In the genomic region with DNA sequence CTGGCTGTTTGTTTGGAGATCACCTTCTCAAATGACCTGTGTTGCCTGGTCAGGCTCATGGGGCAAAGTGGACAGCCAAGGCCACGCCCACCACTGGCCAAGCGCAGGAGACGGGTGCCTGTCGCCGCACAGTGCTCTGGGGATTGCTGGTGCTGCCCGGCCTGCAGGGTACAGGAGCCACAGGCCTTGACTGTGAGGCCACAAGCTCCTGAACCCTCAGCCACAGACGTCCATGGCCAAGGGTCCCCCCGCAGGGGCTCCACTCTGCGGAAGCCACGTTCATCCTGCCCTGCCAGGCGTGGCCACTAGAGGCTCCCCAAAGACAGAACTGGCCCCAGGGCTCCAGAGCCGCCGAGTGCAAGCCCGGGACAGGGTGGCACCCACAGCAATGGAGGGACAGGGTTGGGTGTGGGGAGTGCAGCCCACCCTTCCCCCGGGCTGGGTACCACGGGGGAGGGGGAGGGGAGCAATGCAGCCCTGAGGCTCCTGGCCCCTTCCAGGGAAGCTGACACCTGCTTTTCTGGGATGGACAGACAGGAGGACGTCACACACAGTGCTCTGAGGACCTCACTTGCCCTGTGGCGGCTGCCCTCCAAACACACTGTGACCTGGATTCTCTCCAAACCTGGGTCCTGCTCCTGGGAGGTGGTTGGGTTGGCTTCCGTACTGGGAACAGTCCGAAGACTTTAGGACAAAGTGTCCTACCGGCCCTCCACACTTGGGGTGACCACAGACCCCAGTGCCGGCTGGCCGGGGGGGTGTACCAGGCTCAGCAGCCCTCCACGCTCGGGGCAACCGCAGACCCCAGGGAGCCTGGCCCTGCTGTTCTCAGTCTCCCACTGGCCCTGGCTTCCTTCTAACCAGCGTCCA, we compare ENCODE assay signal across 8 cellular contexts. TPM values are rescaled to one million over a fixed set of nuclear protein-coding genes. Genes with fewer than 3 reads are reported as not detected.
DNase-seq lines count a peak whose midpoint lies in the region; ATAC-seq, FAIRE-seq and TF ChIP-seq lines count a peak whose summit lies in the region.

No MANE protein-coding gene starts in this region.

- peak overlapping the region in 1 of 2 donors; percentile 34 for H3K9ac ChIP-seq in kidney (ENCODE audit: low read length in 2 of 2)

- no peak overlapping the region for H3K27ac Mint-ChIP-seq in WTC11

- no peak overlapping the region for H3K4me3 ChIP-seq in kidney (ENCODE audit: low read length in 2 of 2)

- 0 out of 2 replicates have a peak, but pooled peaks cover 5% of the 10 kb centered on the region for H3K4me1 Mint-ChIP-seq in WTC11

- FAIRE-seq in kidney (lab: Jason Lieb, UNC): no peak

- H3K4me1 ChIP-seq in kidney (ENCODE audit: control insufficient read depth in 1 of 2, insufficient read depth in 1 of 2, low read depth in 1 of 2, low read length in 2 of 2): peaks cover 4 to 18% of the 10 kb centered on the region in 2 donors

- ATAC-seq in HG02571 (IDR thresholded peaks at IDR 0.05; ENCODE audit: unreplicated experiment) (peak; percentile 60), WTC11 (peak; percentile 67)

- H3K27ac ChIP-seq in caudate nucleus (ENCODE audit: low read depth, low read length) (peak overlapping the region; percentile 99), kidney (ENCODE audit: low read depth in 2 of 2, low read length in 2 of 2) (no peak overlapping the region)

- DNase-seq in ELR (ENCODE audit: low read depth) (peak; percentile 74), NCI-H2029 (lab: John Stamatoyannopoulos, UW) (peak; percentile 40), WTC11 (ENCODE audit: low spot score) (peak; percentile 84), caudate nucleus (lab: John Stamatoyannopoulos, UW) (peak in 59 of 61 donors; percentile 18 to 85 (median 68)), kidney (peak; percentile 86), GOT3 (lab: John Stamatoyannopoulos, UW) (no peak)
- DNase-seq in stimulated activated CD4-positive, alpha-beta T cell treated with anti-CD3 and anti-CD28 coated beads, Interleukin-1b, Interleukin-23, amount 100 ng/mL, for 24 hours (ENCODE audit: low read depth in 4 of 4, low spot score in 1 of 4): peak in 3 of 4 experiments; percentile 31 to 48 (median 43)

- CTCF ChIA-PET in WTC11 (lab: Charles Lee): interaction anchor here (1.4 to 2.1 kb wide), 2 partner anchors 86 to 91 kb away, joined by 3 to 8 read pairs; no protein-coding TSS in a partner anchor

- TF ChIP-seq CTCF in WTC11 (IDR thresholded peaks at IDR 0.05) (peak; percentile 70), kidney (IDR thresholded peaks at IDR 0.05; ENCODE audit: borderline replicate concordance, extremely low read depth, insufficient read depth) (peak; percentile 83)

- no peaks in the 10 kb centered on the region for H3K9me3 ChIP-seq in kidney (ENCODE audit: control insufficient read depth in 1 of 2, low read length in 2 of 2)

- intact Hi-C loops in kidney (cut with DNase I): no loop called here

- no peak overlapping the region for H3K4me3 Mint-ChIP-seq in WTC11

- H3K27me3 Mint-ChIP-seq in WTC11 (ENCODE audit: low read depth): peaks cover 13% of the 10 kb centered on the region

- H3K36me3 ChIP-seq in kidney (ENCODE audit: control insufficient read depth in 1 of 2, insufficient read depth in 2 of 2, low read length in 2 of 2): no peaks in the 10 kb centered on the region

- POLR2A ChIA-PET in WTC11 (lab: Charles Lee): no interaction called here

- H3K36me3 Mint-ChIP-seq in WTC11: peaks cover 8% of the 10 kb centered on the region

- no peaks in the 10 kb centered on the region for H3K9me3 Mint-ChIP-seq in WTC11

TF ChIP-seq in WTC11, 78 proteins besides CTCF, POLR2A, EP300 and RAD21 (continues in another document):
- TF ChIP-seq, protein P1, sequence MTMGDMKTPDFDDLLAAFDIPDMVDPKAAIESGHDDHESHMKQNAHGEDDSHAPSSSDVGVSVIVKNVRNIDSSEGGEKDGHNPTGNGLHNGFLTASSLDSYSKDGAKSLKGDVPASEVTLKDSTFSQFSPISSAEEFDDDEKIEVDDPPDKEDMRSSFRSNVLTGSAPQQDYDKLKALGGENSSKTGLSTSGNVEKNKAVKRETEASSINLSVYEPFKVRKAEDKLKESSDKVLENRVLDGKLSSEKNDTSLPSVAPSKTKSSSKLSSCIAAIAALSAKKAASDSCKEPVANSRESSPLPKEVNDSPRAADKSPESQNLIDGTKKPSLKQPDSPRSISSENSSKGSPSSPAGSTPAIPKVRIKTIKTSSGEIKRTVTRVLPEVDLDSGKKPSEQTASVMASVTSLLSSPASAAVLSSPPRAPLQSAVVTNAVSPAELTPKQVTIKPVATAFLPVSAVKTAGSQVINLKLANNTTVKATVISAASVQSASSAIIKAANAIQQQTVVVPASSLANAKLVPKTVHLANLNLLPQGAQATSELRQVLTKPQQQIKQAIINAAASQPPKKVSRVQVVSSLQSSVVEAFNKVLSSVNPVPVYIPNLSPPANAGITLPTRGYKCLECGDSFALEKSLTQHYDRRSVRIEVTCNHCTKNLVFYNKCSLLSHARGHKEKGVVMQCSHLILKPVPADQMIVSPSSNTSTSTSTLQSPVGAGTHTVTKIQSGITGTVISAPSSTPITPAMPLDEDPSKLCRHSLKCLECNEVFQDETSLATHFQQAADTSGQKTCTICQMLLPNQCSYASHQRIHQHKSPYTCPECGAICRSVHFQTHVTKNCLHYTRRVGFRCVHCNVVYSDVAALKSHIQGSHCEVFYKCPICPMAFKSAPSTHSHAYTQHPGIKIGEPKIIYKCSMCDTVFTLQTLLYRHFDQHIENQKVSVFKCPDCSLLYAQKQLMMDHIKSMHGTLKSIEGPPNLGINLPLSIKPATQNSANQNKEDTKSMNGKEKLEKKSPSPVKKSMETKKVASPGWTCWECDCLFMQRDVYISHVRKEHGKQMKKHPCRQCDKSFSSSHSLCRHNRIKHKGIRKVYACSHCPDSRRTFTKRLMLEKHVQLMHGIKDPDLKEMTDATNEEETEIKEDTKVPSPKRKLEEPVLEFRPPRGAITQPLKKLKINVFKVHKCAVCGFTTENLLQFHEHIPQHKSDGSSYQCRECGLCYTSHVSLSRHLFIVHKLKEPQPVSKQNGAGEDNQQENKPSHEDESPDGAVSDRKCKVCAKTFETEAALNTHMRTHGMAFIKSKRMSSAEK (CRISPR knock-in tag; IDR thresholded peaks at IDR 0.05; ENCODE audit: borderline replicate concordance): 0 out of 2 replicates have a peak, but pooled peaks have one; percentile 36
- TF ChIP-seq, protein P2, sequence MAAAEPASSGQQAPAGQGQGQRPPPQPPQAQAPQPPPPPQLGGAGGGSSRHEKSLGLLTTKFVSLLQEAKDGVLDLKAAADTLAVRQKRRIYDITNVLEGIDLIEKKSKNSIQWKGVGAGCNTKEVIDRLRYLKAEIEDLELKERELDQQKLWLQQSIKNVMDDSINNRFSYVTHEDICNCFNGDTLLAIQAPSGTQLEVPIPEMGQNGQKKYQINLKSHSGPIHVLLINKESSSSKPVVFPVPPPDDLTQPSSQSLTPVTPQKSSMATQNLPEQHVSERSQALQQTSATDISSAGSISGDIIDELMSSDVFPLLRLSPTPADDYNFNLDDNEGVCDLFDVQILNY (CRISPR knock-in tag; IDR thresholded peaks at IDR 0.05): 0 out of 2 replicates have a peak, but pooled peaks have one; percentile 48
- TF ChIP-seq, protein P3, sequence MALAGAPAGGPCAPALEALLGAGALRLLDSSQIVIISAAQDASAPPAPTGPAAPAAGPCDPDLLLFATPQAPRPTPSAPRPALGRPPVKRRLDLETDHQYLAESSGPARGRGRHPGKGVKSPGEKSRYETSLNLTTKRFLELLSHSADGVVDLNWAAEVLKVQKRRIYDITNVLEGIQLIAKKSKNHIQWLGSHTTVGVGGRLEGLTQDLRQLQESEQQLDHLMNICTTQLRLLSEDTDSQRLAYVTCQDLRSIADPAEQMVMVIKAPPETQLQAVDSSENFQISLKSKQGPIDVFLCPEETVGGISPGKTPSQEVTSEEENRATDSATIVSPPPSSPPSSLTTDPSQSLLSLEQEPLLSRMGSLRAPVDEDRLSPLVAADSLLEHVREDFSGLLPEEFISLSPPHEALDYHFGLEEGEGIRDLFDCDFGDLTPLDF (CRISPR knock-in tag; IDR thresholded peaks at IDR 0.05): no peak
- TF ChIP-seq, protein P4, sequence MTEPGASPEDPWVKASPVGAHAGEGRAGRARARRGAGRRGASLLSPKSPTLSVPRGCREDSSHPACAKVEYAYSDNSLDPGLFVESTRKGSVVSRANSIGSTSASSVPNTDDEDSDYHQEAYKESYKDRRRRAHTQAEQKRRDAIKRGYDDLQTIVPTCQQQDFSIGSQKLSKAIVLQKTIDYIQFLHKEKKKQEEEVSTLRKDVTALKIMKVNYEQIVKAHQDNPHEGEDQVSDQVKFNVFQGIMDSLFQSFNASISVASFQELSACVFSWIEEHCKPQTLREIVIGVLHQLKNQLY (CRISPR knock-in tag; IDR thresholded peaks at IDR 0.05): no peak
- TF ChIP-seq NR3C1 (CRISPR knock-in tag; conservative IDR thresholded peaks at IDR 0.05; ENCODE audit: low read depth) (no peak), GABPB1 (CRISPR knock-in tag; IDR thresholded peaks at IDR 0.05) (peak; percentile 25; the same call in 1 of the 2 replicates), RORB (CRISPR knock-in tag; IDR thresholded peaks at IDR 0.05) (no peak), GTF2I (CRISPR knock-in tag; conservative IDR thresholded peaks at IDR 0.05) (no peak)
- TF ChIP-seq, protein P5, sequence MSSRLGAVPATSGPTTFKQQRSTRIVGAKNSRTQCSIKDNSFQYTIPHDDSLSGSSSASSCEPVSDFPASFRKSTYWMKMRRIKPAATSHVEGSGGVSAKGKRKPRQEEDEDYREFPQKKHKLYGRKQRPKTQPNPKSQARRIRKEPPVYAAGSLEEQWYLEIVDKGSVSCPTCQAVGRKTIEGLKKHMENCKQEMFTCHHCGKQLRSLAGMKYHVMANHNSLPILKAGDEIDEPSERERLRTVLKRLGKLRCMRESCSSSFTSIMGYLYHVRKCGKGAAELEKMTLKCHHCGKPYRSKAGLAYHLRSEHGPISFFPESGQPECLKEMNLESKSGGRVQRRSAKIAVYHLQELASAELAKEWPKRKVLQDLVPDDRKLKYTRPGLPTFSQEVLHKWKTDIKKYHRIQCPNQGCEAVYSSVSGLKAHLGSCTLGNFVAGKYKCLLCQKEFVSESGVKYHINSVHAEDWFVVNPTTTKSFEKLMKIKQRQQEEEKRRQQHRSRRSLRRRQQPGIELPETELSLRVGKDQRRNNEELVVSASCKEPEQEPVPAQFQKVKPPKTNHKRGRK (CRISPR knock-in tag; IDR thresholded peaks at IDR 0.05; ENCODE audit: borderline replicate concordance): no peak

RNA-seq across cellular contexts. Expression of a gene that starts 21.5 kb away (rescaled TPM):
- total RNA-seq in WTC11 (2021) (1.8 to 2.1 TPM (median 1.8 TPM) in 3 replicates), kidney (6.9 TPM)
- 5.8 TPM for polyA plus RNA-seq in kidney (ENCODE audit: insufficient read depth, low read depth, low replicate concordance)

RNA-seq across cellular contexts. Expression of a gene that starts 59.6 kb away (rescaled TPM):
- total RNA-seq in WTC11 (2021) (26.6 to 29.9 TPM (median 29.2 TPM) in 3 replicates), kidney (7.8 TPM)
- polyA plus RNA-seq in kidney (ENCODE audit: insufficient read depth, low read depth, low replicate concordance): 1.1 TPM
